8 cellular contexts compared by ENCODE assay signal in the genomic region with DNA sequence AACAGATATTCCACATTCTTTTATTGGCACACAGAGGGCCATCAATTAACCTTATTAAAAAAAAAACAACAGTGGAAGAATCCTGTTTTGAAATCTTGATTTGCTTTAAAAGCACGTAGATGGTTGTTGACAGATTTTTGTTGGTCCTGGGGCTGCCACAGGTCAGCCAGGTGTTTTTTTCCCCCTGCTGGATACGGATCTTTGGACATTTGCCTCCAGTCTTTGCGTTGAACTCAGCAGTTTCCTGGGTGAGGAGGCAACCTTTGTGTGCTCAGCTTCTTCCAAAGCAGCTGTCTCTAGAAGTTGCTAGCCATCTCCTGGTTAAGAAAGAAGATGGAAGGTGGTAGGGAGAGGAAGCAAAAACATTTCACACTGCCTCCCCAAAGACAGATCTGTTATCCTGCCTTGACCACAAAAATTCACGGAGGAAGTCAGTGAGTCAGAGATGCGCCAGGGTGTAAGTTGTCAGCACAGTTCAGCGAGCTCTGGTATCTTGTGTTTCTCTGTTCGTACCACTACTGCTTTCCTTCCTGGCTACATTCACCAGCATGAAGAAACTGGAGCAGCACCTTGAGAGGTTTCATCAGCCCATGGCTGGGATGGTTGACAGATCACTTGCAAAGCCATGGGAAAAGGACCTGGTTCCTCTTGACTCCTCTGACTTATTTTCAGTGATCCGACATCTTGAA.
DNase-seq lines count a peak whose midpoint lies in the region; ATAC-seq and TF ChIP-seq lines count a peak whose summit lies in the region.

No MANE protein-coding gene starts in this region.

- DNase-seq in T-helper 2 cell treated with Interferon-gamma antibody and Interleukin-4, amounts not matched to agents 5 μg/mL and 100 μg/mL, for 36 hours (ENCODE audit: low spot score) = peak; percentile 59
- DNase-seq in cardiac fibroblast (ENCODE audit: low read depth in 2 of 2) (peak; percentile 87 to 96), occipital lobe (lab: John Stamatoyannopoulos, UW) (no peak), germinal center (ENCODE audit: low spot score) (no peak), amniotic stem cell (lab: John Stamatoyannopoulos, UW) (no peak)

- ATAC-seq in GM18909 (IDR thresholded peaks at IDR 0.05; ENCODE audit: poor library complexity, unreplicated experiment) = peak; percentile 82
- peak; percentile 84 for ATAC-seq in HG03159 (IDR thresholded peaks at IDR 0.05; ENCODE audit: unreplicated experiment)

- H3K27ac Mint-ChIP-seq in T-helper 2 cell treated with Interferon-gamma antibody and Interleukin-4, amounts not matched to agents 5 μg/mL and 100 μg/mL, for 36 hours = peak overlapping the region; percentile 83

- H3K4me1 Mint-ChIP-seq in T-helper 2 cell treated with Interferon-gamma antibody and Interleukin-4, amounts not matched to agents 5 μg/mL and 100 μg/mL, for 36 hours (ENCODE audit: low read depth) = peaks cover 34% of the 10 kb centered on the region

- H3K4me3 ChIP-seq in cardiac fibroblast (replicated peaks in 1 of 2; ENCODE audit: low read depth in 2 of 2, low read length in 2 of 2) = no peak overlapping the region
- H3K4me3 ChIP-seq in skin epidermis = no peak overlapping the region

- H3K27me3 Mint-ChIP-seq in T-helper 2 cell treated with Interferon-gamma antibody and Interleukin-4, amounts not matched to agents 5 μg/mL and 100 μg/mL, for 36 hours (ENCODE audit: low read depth) = no peaks in the 10 kb centered on the region

- peak overlapping the region; percentile 71 for H3K4me3 Mint-ChIP-seq in T-helper 2 cell treated with Interferon-gamma antibody and Interleukin-4, amounts not matched to agents 5 μg/mL and 100 μg/mL, for 36 hours

- TF ChIP-seq CTCF in cardiac fibroblast (IDR thresholded peaks at IDR 0.05; ENCODE audit: low read depth, low read length) = no peak

- peak overlapping the region in 12 of 21 experiments; percentile 17 to 77 (median 44) for H3K27ac ChIP-seq in skin epidermis

- peaks cover 6% of the 10 kb centered on the region for H3K36me3 Mint-ChIP-seq in T-helper 2 cell treated with Interferon-gamma antibody and Interleukin-4, amounts not matched to agents 5 μg/mL and 100 μg/mL, for 36 hours (ENCODE audit: low read depth)

- H3K9me3 Mint-ChIP-seq in T-helper 2 cell treated with Interferon-gamma antibody and Interleukin-4, amounts not matched to agents 5 μg/mL and 100 μg/mL, for 36 hours = no peaks in the 10 kb centered on the region

Comparison
In these comparisons a context has a peak if more than half of its experiments do, and no peak if none do; other contexts are left out.
1. DNase-seq: peak in T-helper 2 cell treated with Interferon-gamma antibody and Interleukin-4, amounts not matched to agents 5 μg/mL and 100 μg/mL, for 36 hours (single experiment) and cardiac fibroblast (2 of 2); none in occipital lobe (single experiment), germinal center (single experiment) and amniotic stem cell (single experiment).